ENCODE assay signal across 8 cellular contexts in the genomic region with DNA sequence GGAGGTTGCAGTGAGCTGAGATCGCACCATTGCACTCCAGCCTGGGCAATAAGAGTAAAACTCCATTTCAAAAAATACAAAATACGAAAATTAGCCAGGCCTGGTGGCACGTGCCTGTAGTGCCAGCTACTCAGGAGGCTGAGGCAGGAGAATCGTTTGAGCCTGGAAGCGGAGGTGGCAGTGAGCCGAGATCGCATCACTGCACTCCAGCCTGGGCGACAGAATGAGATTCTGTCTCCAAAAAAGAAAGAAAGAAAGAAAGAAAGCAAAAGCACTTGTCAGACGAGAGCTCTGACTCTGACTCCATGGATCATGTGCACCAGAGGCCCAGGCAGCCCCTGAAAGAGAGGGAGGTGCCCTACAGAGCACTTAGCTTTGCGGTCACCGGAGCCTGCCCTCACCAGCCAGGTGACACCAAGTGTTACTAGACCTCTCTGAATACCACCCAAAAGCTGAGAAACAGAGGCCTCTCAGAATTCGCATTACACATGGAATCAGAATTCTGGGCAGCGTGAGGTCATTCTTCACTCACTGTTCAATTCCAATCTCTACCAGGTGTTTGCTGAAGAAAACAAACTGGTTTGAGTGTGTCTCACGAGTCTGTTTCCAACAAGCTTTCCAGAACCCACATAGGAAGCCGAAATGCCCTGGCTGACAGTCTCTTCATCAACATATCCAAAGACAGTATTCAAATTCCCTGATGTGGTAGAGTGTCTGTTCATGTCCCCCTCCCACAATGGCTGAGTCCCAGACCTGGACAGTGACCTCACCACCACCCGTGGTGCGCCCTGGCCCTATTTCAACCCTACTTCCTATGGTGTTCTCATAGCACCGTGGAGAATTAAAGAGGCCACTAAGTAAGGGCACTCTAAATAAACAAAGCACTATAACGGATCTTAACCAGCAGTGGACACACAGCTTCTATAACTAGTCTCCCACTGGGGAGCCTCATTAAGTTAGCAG. TPM values are rescaled to one million over a fixed set of nuclear protein-coding genes. Genes with fewer than 3 reads are reported as not detected.
DNase-seq lines count a peak whose midpoint lies in the region; ATAC-seq, FAIRE-seq and TF ChIP-seq lines count a peak whose summit lies in the region.

No MANE protein-coding gene starts in this region.

- FAIRE-seq in bronchial epithelial cell (lab: Jason Lieb, UNC), result no peak

- peak overlapping the region; percentile 93 to 99 (median 97) for H3K27ac ChIP-seq in upper lobe of left lung

- CTCF ChIA-PET in Calu3 (lab: Charles Lee), result no interaction called here

- WGBS in upper lobe of left lung, 2 donors, result 45 to 55% methylated on average over 18 to 19 of the region's 19 CpGs

- H3K36me3 ChIP-seq in MG63 (peaks cover 4% of the 10 kb centered on the region), bronchial epithelial cell (ENCODE audit: control insufficient read depth, insufficient read depth, low read length) (peaks cover 8% of the 10 kb centered on the region), upper lobe of left lung (peaks cover 0 to 25% (median 21%) of the 10 kb centered on the region in 4 donors)

- TF ChIP-seq EP300 in upper lobe of left lung (IDR thresholded peaks at IDR 0.05), result no peak

- H3K4me1 Mint-ChIP-seq in Calu3 (ENCODE audit: low read depth, unreplicated experiment) (peaks cover 14% of the 10 kb centered on the region), memory B cell (peaks cover 22% of the 10 kb centered on the region)

- H3K27me3 ChIP-seq in MG63 (no peaks in the 10 kb centered on the region), bronchial epithelial cell (ENCODE audit: control insufficient read depth, insufficient read depth, low read length) (no peaks in the 10 kb centered on the region), upper lobe of left lung (no peaks in the 10 kb centered on the region)

- H3K9me3 ChIP-seq in MG63 (no peaks in the 10 kb centered on the region), upper lobe of left lung (no peaks in the 10 kb centered on the region)

- DNase-seq in Calu3 (no peak), MG63 (peak; percentile 74), bronchial epithelial cell (ENCODE audit: low read depth) (peak; percentile 67), memory B cell (ENCODE audit: low spot score in 2 of 2) (no peak), upper lobe of left lung (peak in 1 of 2 donors; percentile 73), GM19240 (ENCODE audit: insufficient read length, low spot score) (no peak), dedifferentiated amniotic fluid mesenchymal stem cell (ENCODE audit: extremely low spot score) (no peak), islet precursor cell (no peak)

- H3K27ac Mint-ChIP-seq in Calu3 (ENCODE audit: unreplicated experiment) (peak overlapping the region; percentile 100), memory B cell (peak overlapping the region; percentile 100)

- H3K4me1 ChIP-seq in upper lobe of left lung, result peaks cover 21 to 40% (median 28%) of the 10 kb centered on the region in 4 donors

- peaks cover 31% of the 10 kb centered on the region for H3K36me3 Mint-ChIP-seq in Calu3 (ENCODE audit: insufficient read depth, unreplicated experiment)
- H3K36me3 Mint-ChIP-seq in memory B cell, result peaks cover 10% of the 10 kb centered on the region

- H3K27me3 Mint-ChIP-seq in Calu3 (ENCODE audit: unreplicated experiment) (no peaks in the 10 kb centered on the region), memory B cell (no peaks in the 10 kb centered on the region)

- H3K9me3 Mint-ChIP-seq in Calu3 (ENCODE audit: low read depth, unreplicated experiment), result no peaks in the 10 kb centered on the region
- H3K9me3 Mint-ChIP-seq in memory B cell, result no peaks in the 10 kb centered on the region

- TF ChIP-seq CTCF in Calu3 (IDR thresholded peaks at IDR 0.05; ENCODE audit: unreplicated experiment), result no peak
- TF ChIP-seq CTCF in bronchial epithelial cell (IDR thresholded peaks at IDR 0.05; ENCODE audit: insufficient read depth, low read length, severe bottlenecking), result no peak
- peak in 1 of 6 experiments; percentile 9 for TF ChIP-seq CTCF in upper lobe of left lung (IDR thresholded peaks at IDR 0.05)

- H3K4me3 ChIP-seq in MG63 (peak overlapping the region; percentile 97), bronchial epithelial cell (ENCODE audit: low read depth, low read length) (peak overlapping the region; percentile 61), upper lobe of left lung (peak overlapping the region; percentile 81 to 100 (median 98))

- no TSS peak for BruUV-seq in Calu3 (replicated peaks; lab: Mats Ljungman, UMichigan)

- TF ChIP-seq POLR2A in upper lobe of left lung (IDR thresholded peaks at IDR 0.05), result no peak

- ATAC-seq in memory B cell (ENCODE audit: low read depth) (no peak), upper lobe of left lung (ENCODE audit: low FRiP score in 2 of 2) (peak in 1 of 2 donors; percentile 45)

- H3K4me3 Mint-ChIP-seq in Calu3 (ENCODE audit: low read depth, unreplicated experiment), result peak overlapping the region; percentile 86
- peak overlapping the region; percentile 99 for H3K4me3 Mint-ChIP-seq in memory B cell

- intact Hi-C loops in Calu3 (cut with micrococcal nuclease; ENCODE audit: unreplicated experiment), result no loop called here

RNA-seq across cellular contexts. Expression of gene FLCN, which starts 1.5 kb away (rescaled TPM):
- 35.3 and 38.5 TPM in 2 replicates for total RNA-seq in Calu3 (2022)
- total RNA-seq in MG63 (2014; rRNA removed; shearing (Covaris generic); ENCODE audit: low replicate concordance), result 15.5 and 22.7 TPM in 2 replicates
- 51.1 and 56.5 TPM in 2 replicates for total RNA-seq in bronchial epithelial cell
- total RNA-seq in upper lobe of left lung, result 100 to 1,000 TPM in 4 of 6 donors, 10 to 100 TPM in 2; 62.3 to 420 (median 103) TPM

RNA-seq across cellular contexts. Expression of gene PLD6, which starts 29.4 kb away (rescaled TPM):
- total RNA-seq in Calu3 (2022) (2.9 and 3.0 TPM in 2 replicates), bronchial epithelial cell (3.7 and 4.0 TPM in 2 replicates), upper lobe of left lung (1 to 10 TPM; 2.3 to 5.0 (median 3.4) TPM)
- 3.0 and 6.6 TPM in 2 replicates for total RNA-seq in MG63 (2014; rRNA removed; shearing (Covaris generic); ENCODE audit: low replicate concordance)

RNA-seq across cellular contexts. Expression of gene COPS3, which starts 45.6 kb away (rescaled TPM):
- total RNA-seq in Calu3 (2022) (40.2 and 50.7 TPM in 2 replicates), bronchial epithelial cell (68.6 and 87.4 TPM in 2 replicates), upper lobe of left lung (10 to 100 TPM; 22.2 to 58.1 (median 43.1) TPM)
- total RNA-seq in MG63 (2014; rRNA removed; shearing (Covaris generic); ENCODE audit: low replicate concordance), result 131 and 168 TPM in 2 replicates

Comparison
In these comparisons a context has a peak if more than half of its experiments do, and no peak if none do; other contexts are left out.
1. DNase-seq: peak in MG63 (single experiment) and bronchial epithelial cell (single experiment); none in Calu3 (single experiment), memory B cell (0 of 2), GM19240 (single experiment), dedifferentiated amniotic fluid mesenchymal stem cell (single experiment) and islet precursor cell (single experiment).
2. Peak in every context shown above with its lines, with median percentiles within 50 percentile points of each other: H3K4me3 ChIP-seq.